8 cellular contexts compared by ENCODE assay signal in the genomic region with DNA sequence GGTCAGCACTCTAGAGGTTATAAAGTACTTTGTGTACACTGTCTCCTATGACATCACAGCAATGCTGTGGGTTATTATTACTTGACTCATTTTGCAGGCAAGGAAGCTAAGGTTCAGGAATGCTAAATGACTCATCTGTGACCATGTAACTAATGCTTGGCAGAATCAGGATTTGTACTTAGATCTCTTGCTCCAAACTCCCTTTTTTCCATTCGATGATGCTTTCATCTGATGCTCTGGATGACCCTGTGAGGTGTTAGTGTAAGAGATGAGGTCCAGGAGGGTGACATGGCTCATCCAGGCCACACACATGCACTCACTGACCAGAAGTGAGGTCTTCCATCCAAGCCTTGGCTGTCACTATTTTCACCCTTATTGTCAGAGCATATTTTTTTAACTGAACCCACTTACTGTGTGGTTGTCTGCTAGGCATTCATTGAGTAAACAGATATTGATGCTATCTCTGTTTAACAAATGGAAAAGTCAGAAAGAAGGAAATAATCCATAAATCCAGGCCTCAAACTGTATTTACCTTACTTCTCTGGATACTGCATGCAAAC. TPM values are rescaled to one million over a fixed set of nuclear protein-coding genes. Genes with fewer than 3 reads are reported as not detected.
DNase-seq lines count a peak whose midpoint lies in the region; ATAC-seq, FAIRE-seq and TF ChIP-seq lines count a peak whose summit lies in the region.

No MANE protein-coding gene starts in this region.

- no peaks in the 10 kb centered on the region for H3K36me3 Mint-ChIP-seq in central memory CD8-positive, alpha-beta T cell (ENCODE audit: insufficient read depth)
- H3K36me3 Mint-ChIP-seq in stimulated activated memory B cell treated with anti-CD40 and anti-IgM and Interleukin-4, amounts not matched to agents 10 μg/mL and 1 μg/mL and 100 μg/mL, for 72 hours: no peaks in the 10 kb centered on the region

- WGBS in pancreas, 2 donors: 46 to 55% methylated on average over 1 of the region's 1 CpG

- intact Hi-C loops in pancreas (cut with DNase I): no loop called here

- no peak for FAIRE-seq in pancreas (lab: Jason Lieb, UNC)

- no peaks in the 10 kb centered on the region for H3K27me3 Mint-ChIP-seq in central memory CD8-positive, alpha-beta T cell
- no peaks in the 10 kb centered on the region for H3K27me3 Mint-ChIP-seq in stimulated activated memory B cell treated with anti-CD40 and anti-IgM and Interleukin-4, amounts not matched to agents 10 μg/mL and 1 μg/mL and 100 μg/mL, for 72 hours

- ATAC-seq in central memory CD8-positive, alpha-beta T cell (replicated peaks; ENCODE audit: extremely low read depth, poor library complexity, severe bottlenecking): peak; percentile 15
- ATAC-seq in pancreas: peak; percentile 48 to 90 (median 74)
- no peak for ATAC-seq in stimulated activated memory B cell treated with anti-CD40 and anti-IgM and Interleukin-4, amounts not matched to agents 10 μg/mL and 1 μg/mL and 100 μg/mL, for 72 hours
- no peak for ATAC-seq in HG03135 (IDR thresholded peaks at IDR 0.05; ENCODE audit: unreplicated experiment)
- no peak for ATAC-seq in HG03175 (IDR thresholded peaks at IDR 0.05; ENCODE audit: unreplicated experiment)

- H3K4me3 Mint-ChIP-seq in central memory CD8-positive, alpha-beta T cell: peak overlapping the region; percentile 40
- no peak overlapping the region for H3K4me3 Mint-ChIP-seq in stimulated activated memory B cell treated with anti-CD40 and anti-IgM and Interleukin-4, amounts not matched to agents 10 μg/mL and 1 μg/mL and 100 μg/mL, for 72 hours

- H3K27ac ChIP-seq in pancreas: no peak overlapping the region

- peak overlapping the region; percentile 83 for H3K27ac Mint-ChIP-seq in central memory CD8-positive, alpha-beta T cell (ENCODE audit: low read depth)
- H3K27ac Mint-ChIP-seq in stimulated activated memory B cell treated with anti-CD40 and anti-IgM and Interleukin-4, amounts not matched to agents 10 μg/mL and 1 μg/mL and 100 μg/mL, for 72 hours: no peak overlapping the region

- TF ChIP-seq POLR2A in NB4 (IDR thresholded peaks at IDR 0.05; ENCODE audit: extremely low read depth, insufficient read length): no peak

- H3K9me3 Mint-ChIP-seq in central memory CD8-positive, alpha-beta T cell: no peaks in the 10 kb centered on the region
- no peaks in the 10 kb centered on the region for H3K9me3 Mint-ChIP-seq in stimulated activated memory B cell treated with anti-CD40 and anti-IgM and Interleukin-4, amounts not matched to agents 10 μg/mL and 1 μg/mL and 100 μg/mL, for 72 hours

- H3K27me3 ChIP-seq in pancreas: no peaks in the 10 kb centered on the region

- no peaks in the 10 kb centered on the region for H3K36me3 ChIP-seq in pancreas

- TF ChIP-seq CTCF in NB4 (IDR thresholded peaks at IDR 0.05; ENCODE audit: low read depth, low read length): no peak
- TF ChIP-seq CTCF in pancreas (IDR thresholded peaks at IDR 0.05): no peak

- H3K9me3 ChIP-seq in pancreas: no peaks in the 10 kb centered on the region

- no peak overlapping the region for H3K4me3 ChIP-seq in NB4 (ENCODE audit: low read depth, low read length)
- H3K4me3 ChIP-seq in pancreas: no peak overlapping the region

- peak; percentile 96 for DNase-seq in ELR (ENCODE audit: low read depth)
- peak; percentile 35 for DNase-seq in NB4 (ENCODE audit: low read depth)
- DNase-seq in central memory CD8-positive, alpha-beta T cell (ENCODE audit: low spot score in 2 of 2): no peak
- DNase-seq in pancreas: no peak
- no peak for DNase-seq in NCI-H774 (lab: John Stamatoyannopoulos, UW)

- no peaks in the 10 kb centered on the region for H3K4me1 ChIP-seq in pancreas

- H3K4me1 Mint-ChIP-seq in central memory CD8-positive, alpha-beta T cell: peaks cover 53% of the 10 kb centered on the region
- H3K4me1 Mint-ChIP-seq in stimulated activated memory B cell treated with anti-CD40 and anti-IgM and Interleukin-4, amounts not matched to agents 10 μg/mL and 1 μg/mL and 100 μg/mL, for 72 hours: peaks cover 18% of the 10 kb centered on the region

RNA-seq across cellular contexts. Expression of a gene that starts 59.0 kb away (rescaled TPM):
- 1 to 10 TPM in 3 of 6 donors, under 1 TPM in 3; 0.08 to 1.8 (median 0.85) TPM for total RNA-seq in pancreas
- polyA plus RNA-seq in pancreas: under 1 TPM; 0.09 to 0.11 TPM

Comparison
In these comparisons a context has a peak if more than half of its experiments do, and no peak if none do; other contexts are left out.
1. DNase-seq: peak in ELR (single experiment) and NB4 (single experiment); none in central memory CD8-positive, alpha-beta T cell (0 of 2), pancreas (0 of 6) and NCI-H774 (single experiment).
2. ATAC-seq: peak in central memory CD8-positive, alpha-beta T cell (single experiment) and pancreas (4 of 4); none in stimulated activated memory B cell treated with anti-CD40 and anti-IgM and Interleukin-4, amounts not matched to agents 10 μg/mL and 1 μg/mL and 100 μg/mL, for 72 hours (single experiment), HG03135 (single experiment) and HG03175 (single experiment).